Comparison of ENCODE assay signal across 8 cellular contexts in the genomic region with DNA sequence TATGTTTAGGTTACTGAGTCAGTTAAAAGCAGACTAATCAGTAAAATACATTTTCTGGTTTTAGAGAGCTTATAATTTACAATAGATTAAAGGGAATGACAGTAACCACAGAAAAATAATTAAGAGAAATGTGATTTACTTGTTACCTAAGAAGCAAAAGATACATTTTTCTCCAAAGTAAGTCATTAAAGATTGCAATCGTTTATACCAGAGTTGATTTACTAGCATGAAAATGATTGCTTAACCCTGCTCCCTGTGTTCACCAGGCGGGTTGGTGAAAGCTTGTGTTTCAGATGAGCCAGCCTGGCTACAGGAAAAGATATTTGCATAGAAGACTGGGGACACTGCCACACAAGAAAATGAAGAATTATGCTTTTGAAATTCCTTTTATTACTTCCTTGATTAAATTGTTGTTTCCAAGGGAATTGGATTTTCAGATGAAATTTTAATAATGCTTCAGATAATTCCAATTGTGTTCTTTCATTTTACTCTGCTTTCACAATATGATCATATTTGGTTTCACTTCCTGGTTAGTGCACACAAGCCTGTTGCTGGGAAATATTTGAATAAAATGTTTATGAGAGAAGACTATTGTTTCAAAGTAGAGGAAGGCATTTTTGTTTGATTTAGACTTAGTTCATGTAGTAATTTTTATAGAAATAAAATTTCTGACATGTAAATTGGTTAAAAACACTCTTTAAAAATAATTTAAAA. TPM values are rescaled to one million over a fixed set of nuclear protein-coding genes. Genes with fewer than 3 reads are reported as not detected.
A peak's percentile ranks its signal among the peaks of the same experiment; 100 is the strongest.
DNase-seq lines count a peak whose midpoint lies in the region; ATAC-seq, FAIRE-seq and TF ChIP-seq lines count a peak whose summit lies in the region.

No MANE protein-coding gene starts in this region.

- CTCF ChIA-PET in K562 (lab: Yijun Ruan, JAX; ENCODE audit: low intra/inter-chr PET ratio), result no interaction called here

- intact Hi-C loops in K562 (cut with micrococcal nuclease), result no loop called here

- no peak overlapping the region for H3K4me3 ChIP-seq in K562
- H3K4me3 ChIP-seq in muscle layer of colon (ENCODE audit: low read depth in 1 of 2, low read length in 2 of 2), result no peak overlapping the region

- peak overlapping the region; percentile 17 for H3K4me3 Mint-ChIP-seq in activated T-cell treated with anti-CD3 and anti-CD28 coated beads, Interleukin-2, amount 50 U/mL, for 4 hours

- H3K27me3 ChIP-seq in K562 (ENCODE audit: control insufficient read depth in 2 of 2, insufficient read depth in 2 of 2, low read length in 2 of 2), result no peaks in the 10 kb centered on the region
- no peaks in the 10 kb centered on the region for H3K27me3 ChIP-seq in muscle layer of colon (ENCODE audit: control insufficient read depth in 1 of 2, insufficient read depth in 2 of 2, low read length in 2 of 2)

- no peak overlapping the region for H3K4me2 ChIP-seq in K562 (ENCODE audit: insufficient read depth, low read length)

- H3K4me1 ChIP-seq in K562 (replicated peaks in 1 of 2; ENCODE audit: control insufficient read depth in 2 of 2, insufficient read depth in 2 of 2, low read length in 2 of 2) (peaks cover 9 to 46% of the 10 kb centered on the region in 2 experiments; a peak in 4 of 5 replicates), muscle layer of colon (ENCODE audit: insufficient read depth, low read length) (no peaks in the 10 kb centered on the region)

- H3K27me3 Mint-ChIP-seq in activated T-cell treated with anti-CD3 and anti-CD28 coated beads, Interleukin-2, amount 50 U/mL, for 4 hours (ENCODE audit: low read depth), result no peaks in the 10 kb centered on the region

- peak overlapping the region; percentile 29; the same call in 1 of the 3 replicates for H3K27ac ChIP-seq in K562 (ENCODE audit: extremely low read depth, low read depth, low read length)
- peak overlapping the region; percentile 58 for H3K27ac ChIP-seq in muscle layer of colon (ENCODE audit: low read depth, low read length)

- no peak for TF ChIP-seq POLR2A in K562 (conservative IDR thresholded peaks at IDR 0.05)

- H4K20me1 ChIP-seq in K562 (replicated peaks; ENCODE audit: control insufficient read depth, insufficient read depth, low read length), result no peaks in the 10 kb centered on the region

- no peak for TF ChIP-seq CTCF in K562 (IDR thresholded peaks at IDR 0.05 in 2 of 3, conservative IDR thresholded peaks at IDR 0.05 in 1 of 3; ENCODE audit: insufficient read depth in 2 of 3, low read depth in 1 of 3, low read length in 3 of 3)

- H3K36me3 ChIP-seq in K562 (ENCODE audit: control insufficient read depth, insufficient read depth, low read length) (peaks cover 77% of the 10 kb centered on the region), muscle layer of colon (ENCODE audit: insufficient read depth, low read length) (no peaks in the 10 kb centered on the region)

- no TSS peak for BruUV-seq in K562 (replicated peaks; lab: Mats Ljungman, UMichigan)

- H3K9me3 ChIP-seq in K562 (replicated peaks; ENCODE audit: control insufficient read depth, insufficient read depth, low read depth, low read length), result no peaks in the 10 kb centered on the region
- H3K9me3 ChIP-seq in muscle layer of colon (ENCODE audit: low read length), result no peaks in the 10 kb centered on the region

- no peaks in the 10 kb centered on the region for H3K9me3 Mint-ChIP-seq in activated T-cell treated with anti-CD3 and anti-CD28 coated beads, Interleukin-2, amount 50 U/mL, for 4 hours

- H2AFZ ChIP-seq in K562 (ENCODE audit: low read depth, low read length), result no peak overlapping the region

- H3K9ac ChIP-seq in K562 (ENCODE audit: insufficient read depth in 1 of 2, low read depth in 2 of 2, low read length in 2 of 2) (no peak overlapping the region), muscle layer of colon (ENCODE audit: low read length) (no peak overlapping the region)

- TF ChIP-seq RAD21 in K562 (CRISPR knock-in tag; conservative IDR thresholded peaks at IDR 0.05 in 1 of 2, IDR thresholded peaks at IDR 0.05 in 1 of 2), result no peak

- no peak for DNase-seq in activated T-cell treated with anti-CD3 and anti-CD28 coated beads, Interleukin-2, amount 50 U/mL, for 4 hours
- DNase-seq in activated T-cell treated with anti-CD3 and anti-CD28 coated beads for 4 hours (no peak), NCI-H2081 treated with DMSO at 0.1 percent for 48 hours (lab: John Stamatoyannopoulos, UW) (peak; percentile 58), K562 (ENCODE audit: extremely low read depth in 1 of 4, low spot score in 3 of 4) (no peak), iPS-NIHi7 (ENCODE audit: extremely low spot score) (no peak)
- no peak for DNase-seq in stimulated activated CD8-positive, alpha-beta memory T cell treated with anti-CD3 and anti-CD28 coated beads, Interleukin-4, amount 100 ng/mL, for 48 hours

- no peak for FAIRE-seq in K562 (lab: Jason Lieb, UNC)

- H3K36me3 Mint-ChIP-seq in activated T-cell treated with anti-CD3 and anti-CD28 coated beads, Interleukin-2, amount 50 U/mL, for 4 hours (ENCODE audit: insufficient read depth), result peaks cover 61% of the 10 kb centered on the region

- H3K9me1 ChIP-seq in K562 (ENCODE audit: control insufficient read depth, insufficient read depth, low read length), result no peaks in the 10 kb centered on the region

- POLR2A ChIA-PET in K562 (lab: Yijun Ruan, JAX), result interaction anchor here (1.9 kb wide), 1 partner anchor 11 kb away, joined by 8 read pairs; no protein-coding TSS in a partner anchor

- peaks cover 87% of the 10 kb centered on the region for H3K79me2 ChIP-seq in K562 (ENCODE audit: control insufficient read depth, insufficient read depth, low read length)

- WGBS in K562 (ENCODE audit: insufficient coverage, low coverage, missing lambda C conversion rate), result 89% methylated on average over 2 of the region's 2 CpGs

- TF ChIP-seq EP300 in K562 (IDR thresholded peaks at IDR 0.05; ENCODE audit: low read length), result no peak

- in situ Hi-C loops in K562 (cut with MboI), result no loop called here

- H3K4me1 Mint-ChIP-seq in activated T-cell treated with anti-CD3 and anti-CD28 coated beads, Interleukin-2, amount 50 U/mL, for 4 hours (ENCODE audit: low read depth), result peaks cover 76% of the 10 kb centered on the region

- ATAC-seq in activated T-cell treated with anti-CD3 and anti-CD28 coated beads, Interleukin-2, amount 50 U/mL, for 4 hours, result no peak
- ATAC-seq in HG02840 (IDR thresholded peaks at IDR 0.05; ENCODE audit: low FRiP score, unreplicated experiment), result peak; percentile 58
- no peak for ATAC-seq in K562

TF ChIP-seq in K562, 482 proteins besides CTCF, POLR2A, EP300 and RAD21:
- TF ChIP-seq CEBPG (CRISPR knock-in tag; IDR thresholded peaks at IDR 0.05) (no peak), CEBPG (tag; conservative IDR thresholded peaks at IDR 0.05 in 1 of 2, IDR thresholded peaks at IDR 0.05 in 1 of 2) (peak in 1 of 2 experiments; percentile 19; a peak in 1 of 4 replicates), ELF2 (CRISPR knock-in tag; IDR thresholded peaks at IDR 0.05) (no peak)
- TF ChIP-seq, protein P1, sequence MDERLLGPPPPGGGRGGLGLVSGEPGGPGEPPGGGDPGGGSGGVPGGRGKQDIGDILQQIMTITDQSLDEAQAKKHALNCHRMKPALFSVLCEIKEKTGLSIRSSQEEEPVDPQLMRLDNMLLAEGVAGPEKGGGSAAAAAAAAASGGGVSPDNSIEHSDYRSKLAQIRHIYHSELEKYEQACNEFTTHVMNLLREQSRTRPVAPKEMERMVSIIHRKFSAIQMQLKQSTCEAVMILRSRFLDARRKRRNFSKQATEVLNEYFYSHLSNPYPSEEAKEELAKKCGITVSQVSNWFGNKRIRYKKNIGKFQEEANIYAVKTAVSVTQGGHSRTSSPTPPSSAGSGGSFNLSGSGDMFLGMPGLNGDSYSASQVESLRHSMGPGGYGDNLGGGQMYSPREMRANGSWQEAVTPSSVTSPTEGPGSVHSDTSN (CRISPR knock-in tag; IDR thresholded peaks at IDR 0.05; ENCODE audit: low read depth), result no peak
- TF ChIP-seq, protein P1 (tag; conservative IDR thresholded peaks at IDR 0.05; ENCODE audit: low read depth), result 0 out of 2 replicates have a peak, but pooled peaks have one; percentile 18

RNA-seq across cellular contexts. Expression of a gene that starts 28.0 kb away (rescaled TPM):
- 10 to 100 TPM; 71.5 to 81.9 (median 73.0) TPM for total RNA-seq in activated T-cell treated with anti-CD3 and anti-CD28 coated beads, Interleukin-2, amount 50 U/mL, for 4 hours
- total RNA-seq in K562 (2011; cell fraction: chromatin; rRNA removed; ENCODE audit: low replicate concordance), result 81.4 and 138 TPM in 2 replicates
- 30.5 and 31.5 TPM in 2 replicates for total RNA-seq in K562 (2011; cell fraction: nucleolus; rRNA removed)
- total RNA-seq in K562 (2011; cell fraction: nucleoplasm; rRNA removed), result 59.8 and 105 TPM in 2 replicates
- 9.2 and 9.7 TPM in 2 replicates for total RNA-seq in K562 (2014; rRNA removed)
- total RNA-seq in K562 (2014; rRNA removed; fragmentation: Illumina TruSeq; extraction: Trizol), result 17.1 and 21.9 TPM in 2 replicates
- total RNA-seq in K562 (2015; rRNA removed; fragmentation: Illumina TruSeq; extraction: Trizol), result 13.5 and 14.4 TPM in 2 replicates
- 20.3 and 25.7 TPM in 2 replicates for total RNA-seq in K562 (2021)
- polyA plus RNA-seq in K562 (2011; rRNA removed), result 42.3 and 43.7 TPM in 2 replicates
- polyA plus RNA-seq in K562 (2011; cell fraction: cytosol; rRNA removed), result 41.1 and 45.8 TPM in 2 replicates
- 32.4 and 41.6 TPM in 2 replicates for polyA plus RNA-seq in K562 (2011; cell fraction: nucleus; rRNA removed)
- polyA plus RNA-seq in K562 (2012), result 9.3 and 9.9 TPM in 2 replicates
- 15.8 and 16.0 TPM in 2 replicates for polyA plus RNA-seq in K562 (2014; fragmentation: Illumina TruSeq; extraction: Trizol)
- polyA plus RNA-seq in K562 (2014; fragmentation: Nextera tagmentation; extraction: Ambion mirVana), result 1 to 10 TPM; 4.3 to 5.7 TPM
- polyA plus RNA-seq in K562 (2014; rRNA removed), result 10.5 and 12.3 TPM in 2 replicates
- 79.3 and 80.5 TPM in 2 replicates for polyA minus RNA-seq in K562 (2011; rRNA and poly(A)+ RNA removed)
- 32.1 and 35.7 TPM in 2 replicates for polyA minus RNA-seq in K562 (2011; cell fraction: cytosol; rRNA and poly(A)+ RNA removed)
- 33.3 and 46.1 TPM in 2 replicates for polyA minus RNA-seq in K562 (2011; cell fraction: nucleus; rRNA and poly(A)+ RNA removed)
